In genomic region chr2:158578703-158579330, GRCh38 we compare ENCODE assay signal across 13 cellular contexts.
DNase-seq lines count a peak whose midpoint lies in the region; ATAC-seq lines count a peak whose summit lies in the region.
"Had no signal": no experiment of that assay in that cellular context is flagged by ENCODE, and none has a peak within 500 bp of the region (broad histone marks: within the 10 kb centered on the region; RNA-seq: fewer than 3 reads in every experiment).

No MANE protein-coding gene starts in this region.

- H3K4me3 Mint-ChIP-seq in activated naive CD4-positive, alpha-beta T cell treated with anti-CD3 and anti-CD28 coated beads, Interleukin-2, amount 10 ng/mL, durations not matched to agents 7 days and 5 days, result no peak overlapping the region
- H3K4me3 Mint-ChIP-seq: naive thymus-derived CD4-positive, alpha-beta T cell had no signal

- H3K9me3 Mint-ChIP-seq in activated naive CD4-positive, alpha-beta T cell treated with anti-CD3 and anti-CD28 coated beads, Interleukin-2, amount 10 ng/mL, durations not matched to agents 7 days and 5 days, result no peaks in the 10 kb centered on the region
- H3K9me3 Mint-ChIP-seq: naive thymus-derived CD4-positive, alpha-beta T cell had no signal

- H3K36me3 Mint-ChIP-seq in activated naive CD4-positive, alpha-beta T cell treated with anti-CD3 and anti-CD28 coated beads, Interleukin-2, amount 10 ng/mL, durations not matched to agents 7 days and 5 days, result peaks cover 4% of the 10 kb centered on the region

- no peaks in the 10 kb centered on the region for H3K27me3 Mint-ChIP-seq in activated naive CD4-positive, alpha-beta T cell treated with anti-CD3 and anti-CD28 coated beads, Interleukin-2, amount 10 ng/mL, durations not matched to agents 7 days and 5 days
- H3K27me3 Mint-ChIP-seq: naive thymus-derived CD4-positive, alpha-beta T cell had no signal

- no peak for DNase-seq in SW 1271 (lab: John Stamatoyannopoulos, UW)
- no peak for DNase-seq in activated naive CD4-positive, alpha-beta T cell treated with anti-CD3 and anti-CD28 coated beads, Interleukin-2, amount 10 ng/mL, durations not matched to agents 7 days and 5 days
- no peak for DNase-seq in hippocampal formation (lab: John Stamatoyannopoulos, UW)
- no peak for DNase-seq in hepatic stellate cell (ENCODE audit: low spot score)
- DNase-seq: DMS153; naive thymus-derived CD4-positive, alpha-beta T cell; NCI-H1105; SJCRH30; upper lobe of left lung had no signal

- ATAC-seq in GM18499 (IDR thresholded peaks at IDR 0.05; ENCODE audit: insufficient read depth, unreplicated experiment) (peak; percentile 95), GM19438 (IDR thresholded peaks at IDR 0.05; ENCODE audit: low read depth, unreplicated experiment) (peak; percentile 96), HG02678 (IDR thresholded peaks at IDR 0.05; ENCODE audit: unreplicated experiment) (peak; percentile 91), HG03354 (IDR thresholded peaks at IDR 0.05; ENCODE audit: poor library complexity, severe bottlenecking, unreplicated experiment) (peak; percentile 63)
- ATAC-seq: naive thymus-derived CD4-positive, alpha-beta T cell had no signal

- CTCF ChIA-PET in activated naive CD4-positive, alpha-beta T cell treated with anti-CD3 and anti-CD28 coated beads, Interleukin-2, amount 10 ng/mL, durations not matched to agents 7 days and 5 days (lab: Charles Lee), result no interaction called here

- no peak overlapping the region for H3K27ac Mint-ChIP-seq in activated naive CD4-positive, alpha-beta T cell treated with anti-CD3 and anti-CD28 coated beads, Interleukin-2, amount 10 ng/mL, durations not matched to agents 7 days and 5 days
- H3K27ac Mint-ChIP-seq: naive thymus-derived CD4-positive, alpha-beta T cell had no signal

- no peaks in the 10 kb centered on the region for H3K4me1 Mint-ChIP-seq in activated naive CD4-positive, alpha-beta T cell treated with anti-CD3 and anti-CD28 coated beads, Interleukin-2, amount 10 ng/mL, durations not matched to agents 7 days and 5 days
